In the genomic region with DNA sequence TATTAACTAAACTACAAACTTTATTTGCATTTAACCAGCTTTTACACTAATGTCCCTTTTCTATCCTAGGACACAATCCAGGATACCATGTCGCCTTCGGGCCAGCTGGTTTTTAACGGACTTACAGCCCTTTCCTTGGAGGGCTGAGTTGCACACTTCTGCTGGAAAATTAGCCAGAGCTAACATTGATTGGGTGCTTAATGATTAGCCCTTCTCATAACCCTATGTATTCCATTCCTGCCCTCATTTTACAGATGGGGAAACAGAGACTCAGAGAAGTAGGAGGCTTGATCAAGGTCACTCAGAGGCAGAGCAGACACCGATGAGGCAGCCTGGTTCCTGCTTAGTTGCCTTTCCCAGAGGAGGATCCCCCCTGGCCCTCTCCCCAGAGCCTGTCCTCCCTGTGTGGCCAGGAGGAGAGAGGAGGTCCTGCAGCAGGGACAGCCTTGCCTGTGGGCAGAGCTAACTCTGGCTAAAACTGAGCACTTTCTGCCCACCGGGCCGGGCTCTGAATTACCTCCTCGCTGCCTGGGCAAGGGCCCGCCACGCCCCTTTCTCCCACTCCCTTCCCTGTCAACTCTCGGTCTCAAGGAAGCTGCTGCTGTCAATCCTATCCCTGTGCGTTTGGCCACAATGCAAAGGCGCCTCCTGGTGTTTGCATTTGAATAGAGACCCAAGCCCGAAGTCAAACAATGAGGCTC, we compare ENCODE assay signal across 9 cellular contexts. TPM values are rescaled to one million over a fixed set of nuclear protein-coding genes. Genes with fewer than 3 reads are reported as not detected.
DNase-seq lines count a peak whose midpoint lies in the region; ATAC-seq and TF ChIP-seq lines count a peak whose summit lies in the region.
"Had no signal": no experiment of that assay in that cellular context is flagged by ENCODE, and none has a peak within 500 bp of the region (broad histone marks: within the 10 kb centered on the region; RNA-seq: fewer than 3 reads in every experiment).

No MANE protein-coding gene starts in this region.

- intact Hi-C loops in Calu3 (cut with micrococcal nuclease; ENCODE audit: unreplicated experiment) (loop anchor here (1.0 to 10.0 kb wide), 7 partner anchors 229 to 763 kb away; no protein-coding TSS in a partner anchor), posterior vena cava (cut with DNase I) (no loop called here)

- no peak overlapping the region for H3K27ac ChIP-seq in iPS-18a (ENCODE audit: low read length)
- H3K27ac ChIP-seq: SK-N-MC had no signal

- ATAC-seq in stimulated activated naive CD8-positive, alpha-beta T cell treated with anti-CD3 and anti-CD28 coated beads, Interleukin-15, Interleukin-2, amounts not matched to agents 100 U/mL and 50 U/mL, for 24 hours: no peak
- no peak for ATAC-seq in HG03045 (IDR thresholded peaks at IDR 0.05; ENCODE audit: unreplicated experiment)

- peaks cover 52% of the 10 kb centered on the region for H3K27me3 Mint-ChIP-seq in Calu3 (ENCODE audit: unreplicated experiment)

- DNase-seq in Calu3 (peak; percentile 67), H4 (ENCODE audit: low spot score) (peak; percentile 25), NCI-H748 (lab: John Stamatoyannopoulos, UW; ENCODE audit: unreplicated experiment) (peak; percentile 84), astrocyte of the spinal cord (ENCODE audit: low read depth, low spot score) (peak; percentile 32), posterior vena cava (ENCODE audit: low spot score) (no peak)
- peak; percentile 17 for DNase-seq in stimulated activated naive CD8-positive, alpha-beta T cell treated with anti-CD3 and anti-CD28 coated beads, Interleukin-15, Interleukin-2, amounts not matched to agents 100 U/mL and 50 U/mL, for 24 hours

- in situ Hi-C loops in astrocyte of the spinal cord (cut with HindIII; ENCODE audit: low sequenced_read_pairs): no loop called here

- H3K4me3 ChIP-seq in astrocyte of the spinal cord (ENCODE audit: low read depth, low read length): no peak overlapping the region
- peak overlapping the region; percentile 35 for H3K4me3 ChIP-seq in iPS-18a (ENCODE audit: low read length)
- H3K4me3 ChIP-seq: SK-N-MC had no signal

- H3K4me1 ChIP-seq in iPS-18a (ENCODE audit: control insufficient read depth, low read depth, low read length): peaks cover 19% of the 10 kb centered on the region

- no peak overlapping the region for H3K27ac Mint-ChIP-seq in Calu3 (ENCODE audit: unreplicated experiment)

- H3K36me3 Mint-ChIP-seq in Calu3 (ENCODE audit: insufficient read depth, unreplicated experiment): no peaks in the 10 kb centered on the region

- no peak overlapping the region for H3K4me3 Mint-ChIP-seq in Calu3 (ENCODE audit: low read depth, unreplicated experiment)

- TF ChIP-seq CTCF in Calu3 (IDR thresholded peaks at IDR 0.05; ENCODE audit: unreplicated experiment) (peak; percentile 57), astrocyte of the spinal cord (IDR thresholded peaks at IDR 0.05; ENCODE audit: low read depth, low read length) (peak; percentile 85)

- H3K4me1 Mint-ChIP-seq in Calu3 (ENCODE audit: low read depth, unreplicated experiment): no peaks in the 10 kb centered on the region

- CTCF ChIA-PET in Calu3 (lab: Charles Lee): interaction anchor here (1.1 to 2.1 kb wide), 4 partner anchors 12 to 764 kb away, joined by 3 to 12 read pairs (median 6); no protein-coding TSS in a partner anchor

- H3K9me3 Mint-ChIP-seq in Calu3 (ENCODE audit: low read depth, unreplicated experiment): no peaks in the 10 kb centered on the region

- BruUV-seq in Calu3 (replicated peaks; lab: Mats Ljungman, UMichigan): no TSS peak

- no peaks in the 10 kb centered on the region for H3K36me3 ChIP-seq in iPS-18a (ENCODE audit: control insufficient read depth, low read depth, low read length)

- H3K27me3 ChIP-seq in iPS-18a (ENCODE audit: control insufficient read depth, insufficient read depth, low read length): peaks cover 38% of the 10 kb centered on the region

- H3K9me3 ChIP-seq in iPS-18a (ENCODE audit: control insufficient read depth, low read depth, low read length): no peaks in the 10 kb centered on the region

- no peak overlapping the region for H3K9ac ChIP-seq in iPS-18a (ENCODE audit: low read length)

RNA-seq across cellular contexts. Expression of a gene that starts 59.6 kb away (rescaled TPM):
- total RNA-seq in Calu3 (2022) (0.24 and 0.87 TPM in 2 replicates), posterior vena cava (not detected)
- 0.06 and 0.21 TPM in 2 replicates for total RNA-seq in H4 (2014; rRNA removed; shearing (Covaris generic))
